In genomic region chr6:159037746-159038290, GRCh38 we compare ENCODE assay signal across 12 cellular contexts. TPM values are rescaled to one million over a fixed set of nuclear protein-coding genes. Genes with fewer than 3 reads are reported as not detected.
DNase-seq lines count a peak whose midpoint lies in the region; ATAC-seq and TF ChIP-seq lines count a peak whose summit lies in the region.
"Had no signal": no experiment of that assay in that cellular context is flagged by ENCODE, and none has a peak within 500 bp of the region (broad histone marks: within the 10 kb centered on the region; RNA-seq: fewer than 3 reads in every experiment).

No MANE protein-coding gene starts in this region.

- peak overlapping the region; percentile 72 to 98 (median 91) for H3K4me2 ChIP-seq in BLaER1 treated with 17β-estradiol and CSF1 and Interleukin-3, amounts not matched to agents 10 nM and 100 nM

- no peak overlapping the region for H3K27ac Mint-ChIP-seq in WTC11
- H3K27ac Mint-ChIP-seq in memory B cell, result peak overlapping the region; percentile 99

- H3K9me3 Mint-ChIP-seq in WTC11 (no peaks in the 10 kb centered on the region), memory B cell (no peaks in the 10 kb centered on the region)

- peak overlapping the region; percentile 90 to 100 (median 98) for H3K27ac ChIP-seq in BLaER1 treated with 17β-estradiol and CSF1 and Interleukin-3, amounts not matched to agents 10 nM and 100 nM
- H3K27ac ChIP-seq: coronary artery had no signal

- peaks cover 62 to 84% (median 68%) of the 10 kb centered on the region in 10 experiments for H3K4me1 ChIP-seq in BLaER1 treated with 17β-estradiol and CSF1 and Interleukin-3, amounts not matched to agents 10 nM and 100 nM

- H3K36me3 ChIP-seq in BLaER1 treated with 17β-estradiol and CSF1 and Interleukin-3, amounts not matched to agents 10 nM and 100 nM, result peaks cover 47 to 80% (median 72%) of the 10 kb centered on the region in 11 experiments
- peaks cover 24% of the 10 kb centered on the region for H3K36me3 ChIP-seq in GM06990 (ENCODE audit: control insufficient read depth, insufficient read depth, low read length)

- H3K9me3 ChIP-seq in BLaER1 treated with 17β-estradiol and CSF1 and Interleukin-3, amounts not matched to agents 10 nM and 100 nM (replicated peaks in 1 of 11), result no peaks in the 10 kb centered on the region
- H3K9me3 ChIP-seq: sigmoid colon had no signal

- CTCF ChIA-PET in WTC11 (lab: Charles Lee), result interaction anchor here (0.7 to 7.6 kb wide), 3 partner anchors 66 to 160 kb away, joined by 7 to 92 read pairs (median 14); no protein-coding TSS in a partner anchor

- no peak for DNase-seq in GM06990 (ENCODE audit: extremely low read depth, insufficient read length)
- no peak for DNase-seq in WTC11 (ENCODE audit: low spot score)
- DNase-seq in memory B cell (ENCODE audit: low spot score in 2 of 2), result no peak
- no peak for DNase-seq in NK-92 (lab: John Stamatoyannopoulos, UW; ENCODE audit: unreplicated experiment)
- no peak for DNase-seq in cerebellar nuclear complex (lab: John Stamatoyannopoulos, UW)
- no peak for DNase-seq in NCI-H1694 (lab: John Stamatoyannopoulos, UW)
- DNase-seq: activated CD4-positive, alpha-beta T cell treated with anti-CD3 and anti-CD28 coated beads for 4 hours; NCI-H2029 treated with DMSO at 0.1 percent for 48 hours; sigmoid colon had no signal

- H3K36me3 Mint-ChIP-seq in WTC11, result no peaks in the 10 kb centered on the region
- peaks cover 47% of the 10 kb centered on the region for H3K36me3 Mint-ChIP-seq in memory B cell

- H3K4me3 Mint-ChIP-seq in WTC11 (no peak overlapping the region), memory B cell (peak overlapping the region; percentile 52)

- H3K9ac ChIP-seq in BLaER1 treated with 17β-estradiol and CSF1 and Interleukin-3, amounts not matched to agents 10 nM and 100 nM, result peak overlapping the region; percentile 80 to 95 (median 93)

- no peaks in the 10 kb centered on the region for H3K27me3 ChIP-seq in BLaER1 treated with 17β-estradiol and CSF1 and Interleukin-3, amounts not matched to agents 10 nM and 100 nM
- no peaks in the 10 kb centered on the region for H3K27me3 ChIP-seq in GM06990 (replicated peaks; ENCODE audit: control insufficient read depth, insufficient read depth, low read length)
- H3K27me3 ChIP-seq: sigmoid colon had no signal

- H3K27me3 Mint-ChIP-seq in WTC11 (ENCODE audit: low read depth), result no peaks in the 10 kb centered on the region
- H3K27me3 Mint-ChIP-seq in memory B cell, result no peaks in the 10 kb centered on the region

- peaks cover 0 to 19% (median 0%) of the 10 kb centered on the region in 11 experiments; a peak in 6 of 22 replicates for H4K20me1 ChIP-seq in BLaER1 treated with 17β-estradiol and CSF1 and Interleukin-3, amounts not matched to agents 10 nM and 100 nM

- H3K4me3 ChIP-seq in BLaER1 treated with 17β-estradiol and CSF1 and Interleukin-3, amounts not matched to agents 10 nM and 100 nM, result peak overlapping the region in 9 of 10 experiments; percentile 39 to 87 (median 75); a peak in 16 of 20 replicates
- H3K4me3 ChIP-seq in GM06990 (replicated peaks; ENCODE audit: low read depth, low read length), result peak overlapping the region; percentile 18; the same call in 1 of the 2 replicates
- H3K4me3 ChIP-seq: coronary artery, sigmoid colon had no signal

- TF ChIP-seq CTCF in GM06990 (IDR thresholded peaks at IDR 0.05; ENCODE audit: insufficient read depth, low read length, poor library complexity, severe bottlenecking) (no peak), WTC11 (IDR thresholded peaks at IDR 0.05) (no peak)

- ATAC-seq in WTC11 (no peak), memory B cell (ENCODE audit: low read depth) (no peak)
- ATAC-seq: SK-N-SH treated with all-trans-retinoic acid at 6 μM for 48 hours had no signal

- H3K4me1 Mint-ChIP-seq in WTC11 (peaks cover 11% of the 10 kb centered on the region), memory B cell (peaks cover 49% of the 10 kb centered on the region)

- POLR2A ChIA-PET in WTC11 (lab: Charles Lee), result no interaction called here

TF ChIP-seq in WTC11, 78 proteins besides CTCF, POLR2A, EP300 and RAD21:
- TF ChIP-seq FOXP1 (CRISPR knock-in tag; IDR thresholded peaks at IDR 0.05; ENCODE audit: borderline replicate concordance), result no peak
- TF ChIP-seq, protein P1, sequence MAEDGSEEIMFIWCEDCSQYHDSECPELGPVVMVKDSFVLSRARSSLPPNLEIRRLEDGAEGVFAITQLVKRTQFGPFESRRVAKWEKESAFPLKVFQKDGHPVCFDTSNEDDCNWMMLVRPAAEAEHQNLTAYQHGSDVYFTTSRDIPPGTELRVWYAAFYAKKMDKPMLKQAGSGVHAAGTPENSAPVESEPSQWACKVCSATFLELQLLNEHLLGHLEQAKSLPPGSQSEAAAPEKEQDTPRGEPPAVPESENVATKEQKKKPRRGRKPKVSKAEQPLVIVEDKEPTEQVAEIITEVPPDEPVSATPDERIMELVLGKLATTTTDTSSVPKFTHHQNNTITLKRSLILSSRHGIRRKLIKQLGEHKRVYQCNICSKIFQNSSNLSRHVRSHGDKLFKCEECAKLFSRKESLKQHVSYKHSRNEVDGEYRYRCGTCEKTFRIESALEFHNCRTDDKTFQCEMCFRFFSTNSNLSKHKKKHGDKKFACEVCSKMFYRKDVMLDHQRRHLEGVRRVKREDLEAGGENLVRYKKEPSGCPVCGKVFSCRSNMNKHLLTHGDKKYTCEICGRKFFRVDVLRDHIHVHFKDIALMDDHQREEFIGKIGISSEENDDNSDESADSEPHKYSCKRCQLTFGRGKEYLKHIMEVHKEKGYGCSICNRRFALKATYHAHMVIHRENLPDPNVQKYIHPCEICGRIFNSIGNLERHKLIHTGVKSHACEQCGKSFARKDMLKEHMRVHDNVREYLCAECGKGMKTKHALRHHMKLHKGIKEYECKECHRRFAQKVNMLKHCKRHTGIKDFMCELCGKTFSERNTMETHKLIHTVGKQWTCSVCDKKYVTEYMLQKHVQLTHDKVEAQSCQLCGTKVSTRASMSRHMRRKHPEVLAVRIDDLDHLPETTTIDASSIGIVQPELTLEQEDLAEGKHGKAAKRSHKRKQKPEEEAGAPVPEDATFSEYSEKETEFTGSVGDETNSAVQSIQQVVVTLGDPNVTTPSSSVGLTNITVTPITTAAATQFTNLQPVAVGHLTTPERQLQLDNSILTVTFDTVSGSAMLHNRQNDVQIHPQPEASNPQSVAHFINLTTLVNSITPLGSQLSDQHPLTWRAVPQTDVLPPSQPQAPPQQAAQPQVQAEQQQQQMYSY (CRISPR knock-in tag; IDR thresholded peaks at IDR 0.05), result peak; percentile 90

RNA-seq across cellular contexts. Expression of gene TAGAP, which starts 7.0 kb away (rescaled TPM):
- total RNA-seq in WTC11 (2021), result 0.22 to 0.27 TPM (median 0.27 TPM) in 3 replicates

RNA-seq across cellular contexts. Expression of gene RSPH3, which starts 37.8 kb away (rescaled TPM):
- 2.4 to 3.2 TPM (median 2.7 TPM) in 3 replicates for total RNA-seq in WTC11 (2021)
